ENCODE assay signal across 1 cellular context in the genomic region with DNA sequence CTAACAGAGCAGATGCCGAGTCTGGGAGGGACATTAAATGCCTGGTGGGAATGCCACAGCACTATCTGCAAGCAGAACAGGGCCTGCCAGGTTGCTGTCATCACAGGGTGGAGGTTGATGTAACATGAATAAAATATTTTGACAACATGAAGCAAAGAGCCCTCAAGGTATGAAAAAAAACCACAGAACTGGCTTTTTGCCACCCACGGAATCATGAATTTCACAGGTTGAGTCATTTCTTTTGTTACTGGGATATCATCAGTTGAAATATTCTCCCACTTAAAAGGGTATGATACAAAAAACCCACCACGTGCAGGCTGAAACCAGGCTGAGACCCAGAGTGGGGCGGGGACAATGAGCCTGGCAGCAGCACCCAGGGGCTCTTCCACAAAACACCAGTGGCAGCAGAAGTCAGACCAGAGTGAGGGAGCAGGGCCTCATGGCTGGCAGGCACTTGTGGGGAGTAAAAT.
TF ChIP-seq lines count a peak whose summit lies in the region.

No MANE protein-coding gene starts in this region.

TF ChIP-seq in SK-N-SH, 30 proteins besides CTCF, POLR2A, EP300 and RAD21 (continued from another document):
- TF ChIP-seq ZBTB33 (IDR thresholded peaks at IDR 0.05; ENCODE audit: borderline replicate concordance, low read depth) (no peak; the same call in 1 of the 2 replicates), IRF3 (IDR thresholded peaks at IDR 0.05; ENCODE audit: low read depth, low read length) (no peak), MEF2A (IDR thresholded peaks at IDR 0.05; ENCODE audit: borderline replicate concordance, low read depth) (no peak), JUND (IDR thresholded peaks at IDR 0.05) (no peak; the same call in 1 of the 2 replicates), POLR2AphosphoS5 (IDR thresholded peaks at IDR 0.05; ENCODE audit: low read depth, low read length) (peak; percentile 87), RXRA (IDR thresholded peaks at IDR 0.05; ENCODE audit: borderline replicate concordance, low read depth) (no peak), FOSL2 (IDR thresholded peaks at IDR 0.05; ENCODE audit: borderline replicate concordance, low read depth) (peak; percentile 50; the same call in 1 of the 2 replicates), RCOR1 (IDR thresholded peaks at IDR 0.05; ENCODE audit: low read length) (no peak), EZH2phosphoT487 (IDR thresholded peaks at IDR 0.05; ENCODE audit: borderline replicate concordance, low read depth) (no peak), ELF1 (IDR thresholded peaks at IDR 0.05) (no peak), YY1 (IDR thresholded peaks at IDR 0.05; ENCODE audit: low read depth) (no peak), SMC3 (IDR thresholded peaks at IDR 0.05; ENCODE audit: low read depth, low read length) (no peak), MXI1 (IDR thresholded peaks at IDR 0.05; ENCODE audit: low read depth, low read length) (no peak), REST (IDR thresholded peaks at IDR 0.05; ENCODE audit: low read depth, low read length) (peak; percentile 30; the same call in 1 of the 2 replicates)
